37 cellular contexts compared by ENCODE assay signal in the genomic region with DNA sequence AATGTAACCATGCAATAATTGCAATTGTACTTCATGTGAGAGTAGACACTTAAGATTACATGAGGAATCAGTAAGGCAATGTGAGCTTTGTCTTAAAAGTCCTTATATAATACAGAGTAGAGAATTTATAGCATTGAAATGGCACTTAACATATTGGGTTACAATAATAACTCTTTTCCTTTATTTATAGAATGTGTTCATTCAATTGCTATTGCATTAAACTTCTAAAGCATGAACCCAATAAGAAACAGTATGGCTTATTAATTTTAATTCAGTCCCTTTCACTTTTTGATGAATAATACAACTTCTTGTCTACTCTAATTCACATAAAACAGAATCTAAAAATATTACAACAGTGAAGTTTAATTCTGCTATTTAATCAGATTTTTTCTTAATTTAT.
"Had no signal": no experiment of that assay in that cellular context is flagged by ENCODE, and none has a peak within 500 bp of the region (broad histone marks: within the 10 kb centered on the region; RNA-seq: fewer than 3 reads in every experiment).

No MANE protein-coding gene starts in this region.

- H3K27ac ChIP-seq: adrenal gland, ascending aorta, body of pancreas, brain microvascular endothelial cell, breast epithelium, cardiac muscle cell had no signal

- H3K27me3 Mint-ChIP-seq: activated naive CD4-positive, alpha-beta T cell treated with anti-CD3 and anti-CD28 coated beads, Interleukin-2, amount 10 ng/mL, durations not matched to agents 7 days and 5 days; activated naive CD4-positive, alpha-beta T cell treated with anti-CD3 and anti-CD28 coated beads, Interleukin-2, amount 50 U/mL, for 24 hours; activated naive CD8-positive, alpha-beta T cell; activated naive CD8-positive, alpha-beta T cell treated with anti-CD3 and anti-CD28 coated beads for 36 hours; activated naive CD8-positive, alpha-beta T cell treated with anti-CD3 and anti-CD28 coated beads, Interleukin-2, amount 10 ng/mL, durations not matched to agents 7 days and 5 days; activated naive CD8-positive, alpha-beta T cell treated with anti-CD3 and anti-CD28 coated beads, Interleukin-2, amount 50 U/mL, for 24 hours; activated T-cell treated with anti-CD3 and anti-CD28 coated beads, Interleukin-2, amount 50 U/mL, for 24 hours; activated T-helper 17 cell treated with anti-CD3 and anti-CD28 coated beads, Interleukin-2, amount 50 U/mL, for 72 hours; brain; central memory CD8-positive, alpha-beta T cell had no signal

- DNase-seq: activated effector memory CD4-positive, alpha-beta T cell treated with anti-CD3 and anti-CD28 coated beads, Interleukin-2, amount 50 U/mL, for 16 hours; activated effector memory CD4-positive, alpha-beta T cell treated with Interleukin-2 at 50 U/mL for 16 hours; activated gamma-delta T cell; activated gamma-delta T cell treated with Interleukin-2 at 50 U/mL for 16 hours; activated naive CD4-positive, alpha-beta T cell; activated naive CD4-positive, alpha-beta T cell treated with anti-CD3 and anti-CD28 coated beads for 36 hours; activated naive CD4-positive, alpha-beta T cell treated with anti-CD3 and anti-CD28 coated beads, Interleukin-2, amount 10 ng/mL, durations not matched to agents 7 days and 5 days; activated naive CD4-positive, alpha-beta T cell treated with anti-CD3 and anti-CD28 coated beads, Interleukin-2, amount 50 U/mL, for 16 hours; activated naive CD4-positive, alpha-beta T cell treated with Interleukin-2 at 50 U/mL for 16 hours; activated naive CD8-positive, alpha-beta T cell treated with anti-CD3 and anti-CD28 coated beads for 36 hours; activated naive CD8-positive, alpha-beta T cell treated with anti-CD3 and anti-CD28 coated beads, Interleukin-2, amount 10 ng/mL, durations not matched to agents 7 days and 5 days; activated naive CD8-positive, alpha-beta T cell treated with anti-CD3 and anti-CD28 coated beads, Interleukin-2, amount 50 U/mL, for 24 hours; activated T-cell treated with anti-CD3 and anti-CD28 coated beads, Interleukin-2, amount 50 U/mL, for 24 hours; activated T-cell treated with anti-CD3 and anti-CD28 coated beads, Interleukin-2, amount 50 U/mL, for 4 hours; activated T-cell treated with anti-CD3 and anti-CD28 coated beads, Interleukin-2, amount 50 U/mL, for 48 hours; activated T-cell treated with anti-CD3 and anti-CD28 coated beads, Interleukin-2, amount 50 U/mL, for 72 hours; adrenal gland; amniotic stem cell; amygdala; anterior cingulate cortex; aorta; body of pancreas; brain microvascular endothelial cell; caudate nucleus; central memory CD4-positive, alpha-beta T cell; cerebellar nuclear complex had no signal

- H3K27ac Mint-ChIP-seq: activated naive CD4-positive, alpha-beta T cell treated with anti-CD3 and anti-CD28 coated beads for 36 hours; activated naive CD4-positive, alpha-beta T cell treated with anti-CD3 and anti-CD28 coated beads, Interleukin-2, amount 10 ng/mL, durations not matched to agents 7 days and 5 days; activated naive CD4-positive, alpha-beta T cell treated with anti-CD3 and anti-CD28 coated beads, Interleukin-2, amount 50 U/mL, for 24 hours; activated naive CD4-positive, alpha-beta T cell treated with anti-CD3 and anti-CD28 coated beads, Interleukin-2, amount 50 U/mL, for 72 hours; activated naive CD8-positive, alpha-beta T cell; activated naive CD8-positive, alpha-beta T cell treated with anti-CD3 and anti-CD28 coated beads for 36 hours; activated naive CD8-positive, alpha-beta T cell treated with anti-CD3 and anti-CD28 coated beads, Interleukin-2, amount 10 ng/mL, durations not matched to agents 7 days and 5 days; activated naive CD8-positive, alpha-beta T cell treated with anti-CD3 and anti-CD28 coated beads, Interleukin-2, amount 50 U/mL, for 24 hours; activated T-cell treated with anti-CD3 and anti-CD28 coated beads, Interleukin-2, amount 50 U/mL, for 24 hours; activated T-cell treated with anti-CD3 and anti-CD28 coated beads, Interleukin-2, amount 50 U/mL, for 72 hours; activated T-helper 1 cell treated with anti-CD3 and anti-CD28 coated beads, Interleukin-12 subunit alpha, Interleukin-12 subunit beta, Interleukin-2, Interleukin-4 antibody, amounts not matched to agents 30 ng/mL and 10 ng/mL and 1 ng/mL, durations not matched to agents 14 hours and 24 hours and 36 hours; activated T-helper 17 cell treated with anti-CD3 and anti-CD28 coated beads, Interleukin-2, amount 50 U/mL, for 72 hours; activated T-helper 2 cell treated with anti-CD3 and anti-CD28 coated beads, Interferon-gamma antibody, Interleukin-2, Interleukin-4, amounts not matched to agents 10 μg/mL and 5 μg/mL and 100 μg/mL, durations not matched to agents 14 hours and 24 hours and 36 hours; brain had no signal

- H3K4me1 ChIP-seq: adrenal gland, ascending aorta, body of pancreas, breast epithelium had no signal

- H3K9me3 Mint-ChIP-seq: activated naive CD4-positive, alpha-beta T cell treated with anti-CD3 and anti-CD28 coated beads, Interleukin-2, amount 50 U/mL, for 24 hours; activated T-helper 1 cell treated with anti-CD3 and anti-CD28 coated beads, Interleukin-12 subunit alpha, Interleukin-12 subunit beta, Interleukin-2, Interleukin-4 antibody, amounts not matched to agents 30 ng/mL and 10 ng/mL and 1 ng/mL, durations not matched to agents 14 hours and 24 hours and 36 hours had no signal

- H3K36me3 Mint-ChIP-seq: activated naive CD4-positive, alpha-beta T cell treated with anti-CD3 and anti-CD28 coated beads, Interleukin-2, amount 10 ng/mL, durations not matched to agents 7 days and 5 days; activated naive CD4-positive, alpha-beta T cell treated with anti-CD3 and anti-CD28 coated beads, Interleukin-2, amount 50 U/mL, for 24 hours; activated naive CD8-positive, alpha-beta T cell; activated naive CD8-positive, alpha-beta T cell treated with anti-CD3 and anti-CD28 coated beads for 36 hours; activated naive CD8-positive, alpha-beta T cell treated with anti-CD3 and anti-CD28 coated beads, Interleukin-2, amount 10 ng/mL, durations not matched to agents 7 days and 5 days; brain had no signal

- H3K36me3 ChIP-seq: adrenal gland, ascending aorta, brain microvascular endothelial cell, breast epithelium, cardiac muscle cell had no signal

- H3K27me3 ChIP-seq: adrenal gland, ascending aorta, body of pancreas, brain microvascular endothelial cell, breast epithelium, cardiac muscle cell had no signal

- ATAC-seq: activated naive CD4-positive, alpha-beta T cell treated with anti-CD3 and anti-CD28 coated beads, Interleukin-2, amount 50 U/mL, for 72 hours; activated naive CD8-positive, alpha-beta T cell treated with anti-CD3 and anti-CD28 coated beads, Interleukin-2, amount 50 U/mL, for 24 hours; activated T-cell treated with anti-CD3 and anti-CD28 coated beads, Interleukin-2, amount 50 U/mL, for 4 hours; activated T-cell treated with anti-CD3 and anti-CD28 coated beads, Interleukin-2, amount 50 U/mL, for 72 hours; activated T-helper 17 cell treated with anti-CD3 and anti-CD28 coated beads, Interleukin-2, amount 50 U/mL, for 72 hours; body of pancreas had no signal

- H3K9me3 ChIP-seq: adrenal gland, ascending aorta, body of pancreas, breast epithelium had no signal

- H3K4me3 ChIP-seq: adrenal gland, ascending aorta, body of pancreas, breast epithelium, cardiac muscle cell had no signal

- H3K4me3 Mint-ChIP-seq: activated naive CD4-positive, alpha-beta T cell treated with anti-CD3 and anti-CD28 coated beads for 36 hours; activated naive CD4-positive, alpha-beta T cell treated with anti-CD3 and anti-CD28 coated beads, Interleukin-2, amount 10 ng/mL, durations not matched to agents 7 days and 5 days; activated naive CD4-positive, alpha-beta T cell treated with anti-CD3 and anti-CD28 coated beads, Interleukin-2, amount 50 U/mL, for 24 hours; activated naive CD8-positive, alpha-beta T cell; activated naive CD8-positive, alpha-beta T cell treated with anti-CD3 and anti-CD28 coated beads for 36 hours; activated naive CD8-positive, alpha-beta T cell treated with anti-CD3 and anti-CD28 coated beads, Interleukin-2, amount 10 ng/mL, durations not matched to agents 7 days and 5 days; activated naive CD8-positive, alpha-beta T cell treated with anti-CD3 and anti-CD28 coated beads, Interleukin-2, amount 50 U/mL, for 24 hours; activated T-cell treated with anti-CD3 and anti-CD28 coated beads, Interleukin-2, amount 50 U/mL, for 24 hours; activated T-cell treated with anti-CD3 and anti-CD28 coated beads, Interleukin-2, amount 50 U/mL, for 4 hours; activated T-cell treated with anti-CD3 and anti-CD28 coated beads, Interleukin-2, amount 50 U/mL, for 72 hours; activated T-helper 1 cell treated with anti-CD3 and anti-CD28 coated beads, Interleukin-12 subunit alpha, Interleukin-12 subunit beta, Interleukin-2, Interleukin-4 antibody, amounts not matched to agents 30 ng/mL and 10 ng/mL and 1 ng/mL, durations not matched to agents 14 hours and 24 hours and 36 hours; activated T-helper 17 cell treated with anti-CD3 and anti-CD28 coated beads, Interleukin-2, amount 50 U/mL, for 72 hours; brain; central memory CD8-positive, alpha-beta T cell had no signal

- H3K4me1 Mint-ChIP-seq: activated naive CD4-positive, alpha-beta T cell treated with anti-CD3 and anti-CD28 coated beads, Interleukin-2, amount 10 ng/mL, durations not matched to agents 7 days and 5 days; activated naive CD4-positive, alpha-beta T cell treated with anti-CD3 and anti-CD28 coated beads, Interleukin-2, amount 50 U/mL, for 24 hours; activated naive CD8-positive, alpha-beta T cell treated with anti-CD3 and anti-CD28 coated beads for 36 hours; activated naive CD8-positive, alpha-beta T cell treated with anti-CD3 and anti-CD28 coated beads, Interleukin-2, amount 10 ng/mL, durations not matched to agents 7 days and 5 days; activated naive CD8-positive, alpha-beta T cell treated with anti-CD3 and anti-CD28 coated beads, Interleukin-2, amount 50 U/mL, for 24 hours; activated T-helper 17 cell treated with anti-CD3 and anti-CD28 coated beads, Interleukin-2, amount 50 U/mL, for 72 hours; brain; central memory CD8-positive, alpha-beta T cell had no signal
